9 cellular contexts compared by ENCODE assay signal in the genomic region with DNA sequence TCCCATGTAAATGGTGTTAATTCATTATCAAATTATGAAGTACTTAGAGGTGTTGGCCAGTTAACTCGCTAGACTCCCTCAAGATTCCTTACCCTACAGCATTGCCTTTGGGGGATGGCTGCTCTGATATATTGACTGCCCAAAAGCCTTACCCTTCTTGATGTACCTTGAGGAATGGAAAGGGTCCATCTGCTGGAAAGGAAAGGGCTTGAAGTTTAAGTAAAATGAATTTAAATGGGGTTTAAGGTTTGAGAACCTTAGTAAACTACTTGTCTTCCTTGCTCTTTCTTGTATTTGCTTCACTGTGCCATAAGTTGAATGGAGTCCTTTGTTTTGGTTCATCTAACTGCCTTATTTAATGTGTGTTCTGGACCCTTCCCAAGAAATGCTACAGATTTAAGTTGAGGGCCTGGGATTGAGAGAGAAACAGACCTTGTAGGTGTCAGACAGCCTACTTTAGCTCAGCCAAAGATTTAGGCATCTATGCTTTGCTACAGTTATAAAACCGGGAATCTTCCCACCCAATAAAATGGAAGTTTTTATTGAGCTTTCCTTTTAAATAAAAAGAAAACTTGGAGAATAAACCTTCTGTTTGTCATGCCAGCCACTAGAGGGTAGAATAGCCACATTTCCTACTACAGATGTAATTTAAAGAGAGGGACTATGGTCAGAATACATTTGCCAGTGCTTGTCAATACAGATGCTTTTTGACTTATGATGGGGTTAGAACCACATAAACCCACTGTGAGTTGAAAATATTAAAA. TPM values are rescaled to one million over a fixed set of nuclear protein-coding genes. Genes with fewer than 3 reads are reported as not detected.
A peak's percentile ranks its signal among the peaks of the same experiment; 100 is the strongest.
DNase-seq lines count a peak whose midpoint lies in the region; ATAC-seq and TF ChIP-seq lines count a peak whose summit lies in the region.
"Had no signal": no experiment of that assay in that cellular context is flagged by ENCODE, and none has a peak within 500 bp of the region (broad histone marks: within the 10 kb centered on the region; RNA-seq: fewer than 3 reads in every experiment).

No MANE protein-coding gene starts in this region.

- H3K4me3 ChIP-seq in choroid plexus epithelial cell (ENCODE audit: low read depth, low read length), result no peak overlapping the region
- no peak overlapping the region for H3K4me3 ChIP-seq in lower lobe of right lung
- H3K4me3 ChIP-seq in urinary bladder (ENCODE audit: low read depth, low read length), result no peak overlapping the region
- H3K4me3 ChIP-seq: BLaER1 treated with 17β-estradiol and CSF1 and Interleukin-3, amounts not matched to agents 10 nM and 100 nM had no signal

- H3K36me3 ChIP-seq in lower lobe of right lung, result no peaks in the 10 kb centered on the region
- H3K36me3 ChIP-seq in urinary bladder (ENCODE audit: insufficient read depth), result no peaks in the 10 kb centered on the region

- no peaks in the 10 kb centered on the region for H3K27me3 ChIP-seq in lower lobe of right lung (ENCODE audit: low read depth)
- H3K27me3 ChIP-seq: BLaER1 treated with 17β-estradiol and CSF1 and Interleukin-3, amounts not matched to agents 10 nM and 100 nM had no signal

- TF ChIP-seq CTCF in choroid plexus epithelial cell (conservative IDR thresholded peaks at IDR 0.05; ENCODE audit: low read depth, low read length) (peak; percentile 63), lower lobe of right lung (IDR thresholded peaks at IDR 0.05) (peak; percentile 70)

- intact Hi-C loops in lower lobe of right lung (cut with DNase I), result loop anchor here (10.0 kb wide), 1 partner anchor 412 kb away; no protein-coding TSS in a partner anchor

- peak overlapping the region; percentile 74 for H3K27ac ChIP-seq in lower lobe of right lung
- H3K27ac ChIP-seq in urinary bladder (ENCODE audit: low read depth), result peak overlapping the region; percentile 62

- 43% methylated on average over 2 of the region's 2 CpGs for WGBS in urinary bladder

- DNase-seq in DMS79 treated with DMSO at 0.1 percent for 48 hours (lab: John Stamatoyannopoulos, UW) (peak; percentile 56), DMS79 (lab: John Stamatoyannopoulos, UW) (no peak), NCI-H748 (lab: John Stamatoyannopoulos, UW; ENCODE audit: unreplicated experiment) (peak; percentile 34), choroid plexus epithelial cell (ENCODE audit: low read depth) (peak; percentile 83), lower lobe of right lung (no peak)
- no peak for DNase-seq in stimulated activated CD4-positive, alpha-beta T cell treated with anti-CD3 and anti-CD28 coated beads, Interleukin-4, amount 100 ng/mL, for 4 hours

- no peaks in the 10 kb centered on the region for H3K9me3 ChIP-seq in lower lobe of right lung
- H3K9me3 ChIP-seq: BLaER1 treated with 17β-estradiol and CSF1 and Interleukin-3, amounts not matched to agents 10 nM and 100 nM had no signal

- peak; percentile 40 for ATAC-seq in HG02884 (IDR thresholded peaks at IDR 0.05; ENCODE audit: unreplicated experiment)
- ATAC-seq in lower lobe of right lung, result peak; percentile 70 to 79

- H3K4me1 ChIP-seq in lower lobe of right lung (peaks cover 33% of the 10 kb centered on the region), urinary bladder (ENCODE audit: insufficient read depth) (no peaks in the 10 kb centered on the region)

RNA-seq across cellular contexts. Expression of a gene that starts 25.3 kb away (rescaled TPM):
- total RNA-seq in lower lobe of right lung (17.3 TPM), urinary bladder (14.7 TPM)
- 25.0 TPM for polyA plus RNA-seq in urinary bladder

Comparison
In these comparisons a context has a peak if more than half of its experiments do, and no peak if none do; other contexts are left out.
1. DNase-seq: peak in DMS79 treated with DMSO at 0.1 percent for 48 hours (single experiment), NCI-H748 (single experiment) and choroid plexus epithelial cell (single experiment); none in DMS79 (single experiment), lower lobe of right lung (single experiment) and stimulated activated CD4-positive, alpha-beta T cell treated with anti-CD3 and anti-CD28 coated beads, Interleukin-4, amount 100 ng/mL, for 4 hours (0 of 2).